In the genomic region with DNA sequence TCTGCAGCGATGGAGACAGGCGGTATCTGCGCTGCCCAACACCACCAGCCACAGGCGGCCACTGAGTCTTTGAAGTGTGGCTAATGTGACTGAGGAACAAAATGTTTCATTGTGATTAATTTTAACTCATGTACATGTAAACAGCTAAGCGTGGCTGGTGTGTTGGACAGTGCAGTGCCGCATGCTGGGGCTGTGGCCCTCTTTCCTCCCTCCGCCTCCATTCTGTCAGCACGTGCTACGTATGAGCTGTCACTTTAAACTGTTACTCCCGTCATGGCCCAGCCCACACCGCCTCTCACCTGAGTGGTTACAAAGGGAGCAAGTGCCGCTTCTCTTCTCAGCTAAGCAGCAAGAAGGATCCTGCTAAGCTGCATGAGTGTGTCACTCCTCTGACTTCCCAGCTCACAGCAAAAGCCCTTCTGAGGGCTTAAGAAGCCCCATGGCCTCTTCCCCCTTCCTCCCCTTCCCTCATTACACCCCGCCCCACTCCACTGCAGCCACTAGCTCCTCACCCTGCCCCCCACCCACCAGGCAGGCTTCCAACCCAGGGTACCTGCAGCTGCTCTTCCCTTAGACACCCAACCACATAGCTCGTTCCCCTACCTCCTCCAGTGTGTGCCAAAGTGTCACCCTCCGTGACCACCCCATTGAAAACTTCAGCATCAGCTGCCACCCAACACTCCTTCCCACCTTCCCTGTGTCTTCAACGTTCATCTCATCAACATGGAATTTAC, we compare ENCODE assay signal across 9 cellular contexts. TPM values are rescaled to one million over a fixed set of nuclear protein-coding genes. Genes with fewer than 3 reads are reported as not detected.
A peak's percentile ranks its signal among the peaks of the same experiment; 100 is the strongest.
DNase-seq lines count a peak whose midpoint lies in the region; ATAC-seq and TF ChIP-seq lines count a peak whose summit lies in the region.
"Had no signal": no experiment of that assay in that cellular context is flagged by ENCODE, and none has a peak within 500 bp of the region (broad histone marks: within the 10 kb centered on the region; RNA-seq: fewer than 3 reads in every experiment).

No MANE protein-coding gene starts in this region.

- no peaks in the 10 kb centered on the region for H3K36me3 ChIP-seq in esophagus squamous epithelium
- H3K36me3 ChIP-seq in psoas muscle (ENCODE audit: insufficient read depth in 1 of 2, low read depth in 1 of 2) = no peaks in the 10 kb centered on the region

- H3K4me1 ChIP-seq in esophagus squamous epithelium = peaks cover 5 to 29% (median 14%) of the 10 kb centered on the region in 3 donors
- H3K4me1 ChIP-seq in psoas muscle = peaks cover 5% of the 10 kb centered on the region

- DNase-seq in NCI-H1417 (lab: John Stamatoyannopoulos, UW) (peak; percentile 37 to 67 (median 52)), NCI-H1417 treated with DMSO at 0.1 percent for 48 hours (lab: John Stamatoyannopoulos, UW) (no peak), activated T-cell treated with anti-CD3 and anti-CD28 coated beads for 1 hour (ENCODE audit: low read depth) (peak; percentile 39), esophagus squamous epithelium (lab: John Stamatoyannopoulos, UW) (no peak), psoas muscle (peak in 1 of 2 donors; percentile 56), NCI-H1048 (lab: John Stamatoyannopoulos, UW) (no peak), KBM-7 (no peak)

- intact Hi-C loops in esophagus squamous epithelium (cut with DNase I) = loop anchor here (10.0 kb wide), 1 partner anchor 86 kb away; no protein-coding TSS in a partner anchor
- intact Hi-C loops in psoas muscle (cut with DNase I) = loop anchor here (5.0 to 10.0 kb wide), 5 partner anchors 74 to 266 kb away; no protein-coding TSS in a partner anchor

- TF ChIP-seq CTCF in esophagus squamous epithelium (IDR thresholded peaks at IDR 0.05) (peak in 1 of 6 experiments; percentile 14), psoas muscle (IDR thresholded peaks at IDR 0.05) (no peak)

- no peak for TF ChIP-seq POLR2A in esophagus squamous epithelium (IDR thresholded peaks at IDR 0.05)

- in situ Hi-C loops in KBM-7 (cut with MboI; ENCODE audit: low pct_unique_long_range_greater_than_20kb, low sequenced_read_pairs) = no loop called here

- H3K4me3 ChIP-seq in esophagus squamous epithelium = peak overlapping the region in 3 of 4 donors; percentile 20 to 58 (median 32)
- H3K4me3 ChIP-seq in psoas muscle = peak overlapping the region; percentile 55
- H3K4me3 ChIP-seq: A549 had no signal

- no peaks in the 10 kb centered on the region for H3K27me3 ChIP-seq in esophagus squamous epithelium
- no peaks in the 10 kb centered on the region for H3K27me3 ChIP-seq in psoas muscle (ENCODE audit: insufficient read depth in 3 of 3, low read length in 2 of 3)

- ATAC-seq in psoas muscle (peak; percentile 62 to 77 (median 69)), GM21786 (IDR thresholded peaks at IDR 0.05; ENCODE audit: unreplicated experiment) (no peak)

- peak overlapping the region; percentile 14 to 82 (median 69) for H3K27ac ChIP-seq in esophagus squamous epithelium
- peak overlapping the region; percentile 76 for H3K27ac ChIP-seq in psoas muscle

- 27 to 34% methylated on average over 16 of the region's 16 CpGs for WGBS in esophagus squamous epithelium, 2 donors
- 40 to 54% (median 43%) methylated on average over 16 of the region's 16 CpGs for WGBS in psoas muscle, 3 donors

- no peaks in the 10 kb centered on the region for H3K9me3 ChIP-seq in esophagus squamous epithelium
- no peaks in the 10 kb centered on the region for H3K9me3 ChIP-seq in psoas muscle
- H3K9me3 ChIP-seq: A549 had no signal

RNA-seq across cellular contexts. Expression of a gene that starts 15.0 kb away (rescaled TPM):
- 1 to 10 TPM; 1.4 to 5.4 (median 3.0) TPM for total RNA-seq in esophagus squamous epithelium
- 1 to 10 TPM in 2 of 4 donors, under 1 TPM in 2; 0.69 to 2.1 (median 0.92) TPM for total RNA-seq in psoas muscle
- 1 to 10 TPM in 2 of 3 donors, under 1 TPM in 1; 0.15 to 2.7 (median 1.2) TPM for polyA plus RNA-seq in psoas muscle

RNA-seq across cellular contexts. Expression of a gene that starts 42.8 kb away (rescaled TPM):
- 1 to 10 TPM in 1 of 4 donors, under 1 TPM in 2, not detected in 1; 0.38 to 1.1 (median 0.97) TPM for total RNA-seq in esophagus squamous epithelium
- 10 to 100 TPM; 29.7 to 76.7 (median 35.7) TPM for total RNA-seq in psoas muscle
- 100 to 1,000 TPM in 1 of 3 donors, 10 to 100 TPM in 2; 15.5 to 138 (median 30.5) TPM for polyA plus RNA-seq in psoas muscle

Comparison
In these comparisons a context has a peak if more than half of its experiments do, and no peak if none do; other contexts are left out.
1. DNase-seq: peak in NCI-H1417 (3 of 3) and activated T-cell treated with anti-CD3 and anti-CD28 coated beads for 1 hour (single experiment); none in NCI-H1417 treated with DMSO at 0.1 percent for 48 hours (single experiment), esophagus squamous epithelium (single experiment), NCI-H1048 (single experiment) and KBM-7 (single experiment).
2. RNA of a gene that starts 42.8 kb away (total RNA-seq): 29.7 to 76.7 TPM in psoas muscle; 0.38 to 1.1 TPM in esophagus squamous epithelium; every median in the first group is over 10 times any median in the second.